ENCODE assay signal across 1 cellular context in the genomic region with DNA sequence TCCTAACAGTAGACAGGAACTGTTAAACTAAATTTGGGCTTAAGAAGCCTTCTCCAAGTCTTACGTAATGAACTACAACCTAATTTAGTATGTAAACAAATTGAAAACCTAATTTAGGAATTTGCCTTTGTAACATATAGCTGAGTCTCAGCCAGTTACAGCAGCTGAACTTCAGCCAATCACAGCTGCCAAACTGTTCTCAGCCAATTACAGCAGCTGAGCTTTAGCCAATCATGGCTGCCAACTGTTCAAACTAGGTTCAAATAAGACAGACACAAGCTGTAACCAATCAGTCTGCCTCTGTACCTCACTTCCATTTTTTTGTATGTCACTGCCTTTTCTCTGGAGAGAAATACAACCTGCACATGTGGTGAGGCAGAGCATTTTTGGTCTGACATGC.
TF ChIP-seq lines count a peak whose summit lies in the region.

No MANE protein-coding gene starts in this region.

TF ChIP-seq in SK-N-SH treated with all-trans-retinoic acid at 6 μM for 48 hours, 23 proteins besides CTCF, POLR2A, EP300 and RAD21 (continued from another document):
- TF ChIP-seq ARNTL (CRISPR knock-in tag; IDR thresholded peaks at IDR 0.05; ENCODE audit: borderline replicate concordance, low read depth): no peak
